Comparison of ENCODE assay signal across 17 cellular contexts in the genomic region with DNA sequence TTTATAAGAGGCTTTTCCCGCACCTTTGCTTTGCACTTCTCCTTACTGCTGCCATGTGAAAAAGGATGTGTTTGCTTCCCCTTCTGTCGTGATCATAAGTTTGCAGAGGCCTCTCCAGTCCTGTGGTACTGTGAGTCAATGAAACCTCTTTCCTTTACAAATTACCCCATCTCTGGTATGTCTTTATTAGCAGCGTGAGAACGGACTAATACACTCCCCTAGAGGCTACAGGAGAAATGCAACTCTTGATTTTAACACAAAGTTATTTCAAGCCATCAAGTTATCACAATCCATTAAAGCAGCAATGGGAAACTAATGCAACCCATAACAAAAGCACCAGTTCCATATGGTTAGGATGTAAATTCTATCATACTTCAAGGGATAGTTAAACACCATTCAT.
"Had no signal": no experiment of that assay in that cellular context is flagged by ENCODE, and none has a peak within 500 bp of the region (broad histone marks: within the 10 kb centered on the region; RNA-seq: fewer than 3 reads in every experiment).

No MANE protein-coding gene starts in this region.

- H3K4me1 ChIP-seq: heart left ventricle, lower lobe of right lung, psoas muscle, suprapubic skin had no signal

- H3K27ac ChIP-seq: epithelial cell of prostate, heart left ventricle, lower lobe of right lung, psoas muscle, suprapubic skin had no signal

- H3K27ac Mint-ChIP-seq: activated naive CD8-positive, alpha-beta T cell treated with anti-CD3 and anti-CD28 coated beads, Interleukin-2, amount 50 U/mL, for 24 hours; activated T-helper 17 cell treated with anti-CD3 and anti-CD28 coated beads, Interleukin-2, amount 50 U/mL, for 72 hours; effector memory CD8-positive, alpha-beta T cell had no signal

- ATAC-seq: activated naive CD8-positive, alpha-beta T cell treated with anti-CD3 and anti-CD28 coated beads, Interleukin-2, amount 50 U/mL, for 24 hours; activated T-helper 17 cell treated with anti-CD3 and anti-CD28 coated beads, Interleukin-2, amount 50 U/mL, for 72 hours; effector memory CD8-positive, alpha-beta T cell; heart left ventricle; left colon; lower lobe of right lung; psoas muscle; sciatic nerve; stimulated activated naive CD8-positive, alpha-beta T cell treated with anti-CD3 and anti-CD28 coated beads, Interleukin-15, Interleukin-2, amounts not matched to agents 100 U/mL and 50 U/mL, for 24 hours had no signal

- H3K27me3 ChIP-seq: heart left ventricle, suprapubic skin had no signal

- FAIRE-seq: astrocyte, frontal cortex had no signal

- H3K27me3 Mint-ChIP-seq: activated naive CD8-positive, alpha-beta T cell treated with anti-CD3 and anti-CD28 coated beads, Interleukin-2, amount 50 U/mL, for 24 hours; activated T-helper 17 cell treated with anti-CD3 and anti-CD28 coated beads, Interleukin-2, amount 50 U/mL, for 72 hours; effector memory CD8-positive, alpha-beta T cell had no signal

- H3K9me3 ChIP-seq: psoas muscle, suprapubic skin had no signal

- DNase-seq: activated naive CD4-positive, alpha-beta T cell treated with Interleukin-2 at 50 U/mL for 16 hours; activated naive CD8-positive, alpha-beta T cell treated with anti-CD3 and anti-CD28 coated beads, Interleukin-2, amount 50 U/mL, for 24 hours; dermis blood vessel endothelial cell; effector memory CD8-positive, alpha-beta T cell; heart left ventricle; left colon; lower lobe of right lung; psoas muscle; stimulated activated naive CD8-positive, alpha-beta T cell treated with anti-CD3 and anti-CD28 coated beads, Interleukin-15, Interleukin-2, amounts not matched to agents 100 U/mL and 50 U/mL, for 24 hours; trophoblast cell had no signal

- H3K4me1 Mint-ChIP-seq: activated naive CD8-positive, alpha-beta T cell treated with anti-CD3 and anti-CD28 coated beads, Interleukin-2, amount 50 U/mL, for 24 hours; activated T-helper 17 cell treated with anti-CD3 and anti-CD28 coated beads, Interleukin-2, amount 50 U/mL, for 72 hours; neural crest cell had no signal

- H3K4me3 Mint-ChIP-seq: activated naive CD8-positive, alpha-beta T cell treated with anti-CD3 and anti-CD28 coated beads, Interleukin-2, amount 50 U/mL, for 24 hours; activated T-helper 17 cell treated with anti-CD3 and anti-CD28 coated beads, Interleukin-2, amount 50 U/mL, for 72 hours; effector memory CD8-positive, alpha-beta T cell; neural crest cell had no signal

- H3K4me3 ChIP-seq: heart left ventricle, lower lobe of right lung, psoas muscle, suprapubic skin had no signal

- H3K36me3 ChIP-seq: heart left ventricle, lower lobe of right lung, suprapubic skin had no signal
